ENCODE assay signal across 12 cellular contexts in genomic region chr9:77997611-77998349, GRCh38. TPM values are rescaled to one million over a fixed set of nuclear protein-coding genes. Genes with fewer than 3 reads are reported as not detected.
DNase-seq lines count a peak whose midpoint lies in the region; ATAC-seq and TF ChIP-seq lines count a peak whose summit lies in the region.
"Had no signal": no experiment of that assay in that cellular context is flagged by ENCODE, and none has a peak within 500 bp of the region (broad histone marks: within the 10 kb centered on the region; RNA-seq: fewer than 3 reads in every experiment).

No MANE protein-coding gene starts in this region.

- peak overlapping the region; percentile 90; the same call in 1 of the 2 replicates for H3K27ac Mint-ChIP-seq in WTC11

- H3K4me1 ChIP-seq in spleen (peaks cover 6 to 67% (median 32%) of the 10 kb centered on the region in 6 donors), mesendoderm (ENCODE audit: control insufficient read depth, low read depth, low read length) (no peaks in the 10 kb centered on the region)

- H3K9me3 ChIP-seq in spleen, result no peaks in the 10 kb centered on the region

- H3K9ac ChIP-seq in mesendoderm (ENCODE audit: low read length), result no peak overlapping the region

- no peaks in the 10 kb centered on the region for H3K36me3 Mint-ChIP-seq in WTC11

- CTCF ChIA-PET in WTC11 (lab: Charles Lee), result interaction anchor here (1.6 to 3.5 kb wide), 2 partner anchors 21 to 38 kb away, joined by 4 to 16 read pairs; no protein-coding TSS in a partner anchor

- H3K4ac ChIP-seq in mesendoderm (ENCODE audit: low read depth, low read length), result no peak overlapping the region

- peak; percentile 58 for ATAC-seq in WTC11

- H2BK5ac ChIP-seq in mesendoderm (ENCODE audit: low read length), result no peak overlapping the region

- no peak overlapping the region for H4K8ac ChIP-seq in mesendoderm (ENCODE audit: low read depth, low read length)

- peaks cover 0 to 20% (median 0%) of the 10 kb centered on the region in 7 donors for H3K27me3 ChIP-seq in spleen (replicated peaks in 1 of 7)
- no peaks in the 10 kb centered on the region for H3K27me3 ChIP-seq in mesendoderm (ENCODE audit: insufficient read depth, low read length, poor library complexity)

- H3K27ac ChIP-seq in spleen (peak overlapping the region in 6 of 8 donors; percentile 5 to 59 (median 22)), mesendoderm (ENCODE audit: low read depth, low read length) (no peak overlapping the region)

- peaks cover 6% of the 10 kb centered on the region for H3K79me1 ChIP-seq in mesendoderm (ENCODE audit: low read length)

- H3K23ac ChIP-seq in mesendoderm (ENCODE audit: low read length), result no peak overlapping the region

- no peak overlapping the region for H3K4me2 ChIP-seq in mesendoderm (ENCODE audit: low read length)

- WGBS in spleen, 5 donors, result 33 to 48% (median 39%) methylated on average over 16 of the region's 16 CpGs
- no CpG with 5 or more reads among the region's 16 CpGs for WGBS in mesendoderm (ENCODE audit: extremely low coverage, insufficient coverage, low lambda C conversion rate)

- TF ChIP-seq CTCF in WTC11 (IDR thresholded peaks at IDR 0.05) (no peak), spleen (IDR thresholded peaks at IDR 0.05 in 8 of 11, conservative IDR thresholded peaks at IDR 0.05 in 3 of 11) (no peak)

- H3K36me3 ChIP-seq in spleen (no peaks in the 10 kb centered on the region), mesendoderm (ENCODE audit: control insufficient read depth, insufficient read depth, low read length) (no peaks in the 10 kb centered on the region)

- peaks cover 14% of the 10 kb centered on the region for H3K79me2 ChIP-seq in mesendoderm (ENCODE audit: control insufficient read depth, insufficient read depth, low read length)

- H3K4me1 Mint-ChIP-seq in WTC11, result peaks cover 24% of the 10 kb centered on the region

- H2BK120ac ChIP-seq in mesendoderm (ENCODE audit: low read depth, low read length), result no peak overlapping the region

- H3K18ac ChIP-seq in mesendoderm (ENCODE audit: low read length), result no peak overlapping the region

- no peak overlapping the region for H3K4me3 Mint-ChIP-seq in WTC11

- H2AK5ac ChIP-seq in mesendoderm (ENCODE audit: low read length), result no peak overlapping the region

- POLR2A ChIA-PET in WTC11 (lab: Charles Lee), result interaction anchor here (0.6 kb wide), 1 partner anchor 283 kb away, joined by 3 read pairs; no protein-coding TSS in a partner anchor

- H2BK15ac ChIP-seq in mesendoderm (replicated peaks; ENCODE audit: low read depth), result no peak overlapping the region

- H3K9me3 Mint-ChIP-seq in WTC11, result no peaks in the 10 kb centered on the region

- intact Hi-C loops in spleen (cut with DNase I; ENCODE audit: low total_unique reads), result no loop called here

- H3K4me3 ChIP-seq in spleen, result peak overlapping the region in 1 of 8 donors; percentile 1
- H3K4me3 ChIP-seq in mesendoderm (ENCODE audit: low read length), result no peak overlapping the region
- H3K4me3 ChIP-seq: coronary artery had no signal

- H4K5ac ChIP-seq in mesendoderm (ENCODE audit: low read length), result no peak overlapping the region

- no peak overlapping the region for H3K56ac ChIP-seq in mesendoderm (ENCODE audit: low read length)

- no peak for TF ChIP-seq POLR2A in spleen (IDR thresholded peaks at IDR 0.05)

- DNase-seq in NCI-H748 (lab: John Stamatoyannopoulos, UW; ENCODE audit: unreplicated experiment) (peak; percentile 7), NCI-H748 treated with DMSO at 0.1 percent for 48 hours (lab: John Stamatoyannopoulos, UW) (no peak), WTC11 (ENCODE audit: low spot score) (no peak), kidney glomerular epithelial cell (lab: John Stamatoyannopoulos, UW) (peak; percentile 16), spleen (peak; percentile 81), pons (ENCODE audit: low spot score) (no peak), SK-N-DZ (ENCODE audit: low spot score) (no peak), mesendoderm (no peak)
- DNase-seq: activated naive CD4-positive, alpha-beta T cell treated with anti-CD3 and anti-CD28 coated beads, Interleukin-2, amount 50 U/mL, for 16 hours; foreskin fibroblast; NCI-H446 treated with DMSO at 0.1 percent for 48 hours had no signal

- H3K27me3 Mint-ChIP-seq in WTC11 (ENCODE audit: low read depth), result no peaks in the 10 kb centered on the region

TF ChIP-seq in WTC11, 78 proteins besides CTCF, POLR2A, EP300 and RAD21 (continues in another document):
- TF ChIP-seq, protein P1, sequence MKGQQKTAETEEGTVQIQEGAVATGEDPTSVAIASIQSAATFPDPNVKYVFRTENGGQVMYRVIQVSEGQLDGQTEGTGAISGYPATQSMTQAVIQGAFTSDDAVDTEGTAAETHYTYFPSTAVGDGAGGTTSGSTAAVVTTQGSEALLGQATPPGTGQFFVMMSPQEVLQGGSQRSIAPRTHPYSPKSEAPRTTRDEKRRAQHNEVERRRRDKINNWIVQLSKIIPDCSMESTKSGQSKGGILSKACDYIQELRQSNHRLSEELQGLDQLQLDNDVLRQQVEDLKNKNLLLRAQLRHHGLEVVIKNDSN (CRISPR knock-in tag; IDR thresholded peaks at IDR 0.05), result no peak
- TF ChIP-seq GRHL2 (CRISPR knock-in tag; IDR thresholded peaks at IDR 0.05; ENCODE audit: insufficient replicate concordance, severe bottlenecking) (no peak), ZNF423 (CRISPR knock-in tag; IDR thresholded peaks at IDR 0.05) (no peak), NFE2L1 (CRISPR knock-in tag; IDR thresholded peaks at IDR 0.05) (no peak), TCF7 (CRISPR knock-in tag; IDR thresholded peaks at IDR 0.05; ENCODE audit: low read depth) (no peak), CREM (CRISPR knock-in tag; IDR thresholded peaks at IDR 0.05) (no peak), ETV6 (CRISPR knock-in tag; IDR thresholded peaks at IDR 0.05) (no peak), RELA (CRISPR knock-in tag; IDR thresholded peaks at IDR 0.05; ENCODE audit: borderline replicate concordance) (no peak), E2F1 (CRISPR knock-in tag; IDR thresholded peaks at IDR 0.05) (no peak), ATF6 (CRISPR knock-in tag; IDR thresholded peaks at IDR 0.05) (no peak), NR1H2 (CRISPR knock-in tag; IDR thresholded peaks at IDR 0.05) (no peak)
- TF ChIP-seq, protein P2, sequence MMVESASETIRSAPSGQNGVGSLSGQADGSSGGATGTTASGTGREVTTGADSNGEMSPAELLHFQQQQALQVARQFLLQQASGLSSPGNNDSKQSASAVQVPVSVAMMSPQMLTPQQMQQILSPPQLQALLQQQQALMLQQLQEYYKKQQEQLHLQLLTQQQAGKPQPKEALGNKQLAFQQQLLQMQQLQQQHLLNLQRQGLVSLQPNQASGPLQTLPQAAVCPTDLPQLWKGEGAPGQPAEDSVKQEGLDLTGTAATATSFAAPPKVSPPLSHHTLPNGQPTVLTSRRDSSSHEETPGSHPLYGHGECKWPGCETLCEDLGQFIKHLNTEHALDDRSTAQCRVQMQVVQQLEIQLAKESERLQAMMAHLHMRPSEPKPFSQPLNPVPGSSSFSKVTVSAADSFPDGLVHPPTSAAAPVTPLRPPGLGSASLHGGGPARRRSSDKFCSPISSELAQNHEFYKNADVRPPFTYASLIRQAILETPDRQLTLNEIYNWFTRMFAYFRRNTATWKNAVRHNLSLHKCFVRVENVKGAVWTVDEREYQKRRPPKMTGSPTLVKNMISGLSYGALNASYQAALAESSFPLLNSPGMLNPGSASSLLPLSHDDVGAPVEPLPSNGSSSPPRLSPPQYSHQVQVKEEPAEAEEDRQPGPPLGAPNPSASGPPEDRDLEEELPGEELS (CRISPR knock-in tag; IDR thresholded peaks at IDR 0.05), result no peak
- TF ChIP-seq, protein P3, sequence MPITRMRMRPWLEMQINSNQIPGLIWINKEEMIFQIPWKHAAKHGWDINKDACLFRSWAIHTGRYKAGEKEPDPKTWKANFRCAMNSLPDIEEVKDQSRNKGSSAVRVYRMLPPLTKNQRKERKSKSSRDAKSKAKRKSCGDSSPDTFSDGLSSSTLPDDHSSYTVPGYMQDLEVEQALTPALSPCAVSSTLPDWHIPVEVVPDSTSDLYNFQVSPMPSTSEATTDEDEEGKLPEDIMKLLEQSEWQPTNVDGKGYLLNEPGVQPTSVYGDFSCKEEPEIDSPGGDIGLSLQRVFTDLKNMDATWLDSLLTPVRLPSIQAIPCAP (CRISPR knock-in tag; IDR thresholded peaks at IDR 0.05), result no peak

RNA-seq across cellular contexts. Expression of gene GNAQ, which starts 33.8 kb away (rescaled TPM):
- 48.6 to 55.5 TPM (median 50.4 TPM) in 3 replicates for total RNA-seq in WTC11 (2021)
- total RNA-seq in spleen, result 10 to 100 TPM; 21.0 to 52.3 (median 35.6) TPM
- 1 to 10 TPM; 4.4 to 5.6 (median 5.6) TPM for polyA plus RNA-seq in spleen
- polyA plus RNA-seq in SK-N-DZ (2014; cell fraction: cytosol; rRNA removed), result 24.8 and 25.8 TPM in 2 replicates
- polyA plus RNA-seq in SK-N-DZ (2014; cell fraction: nucleus; rRNA removed), result 11.6 and 14.4 TPM in 2 replicates
- 35.6 TPM for polyA plus RNA-seq in mesendoderm (2013, experiment 1 of 2)
- 36.2 TPM for polyA plus RNA-seq in mesendoderm (2013, experiment 2 of 2)

Comparison
In these comparisons a context has a peak if more than half of its experiments do, and no peak if none do; other contexts are left out.
1. DNase-seq: peak in NCI-H748 (single experiment), kidney glomerular epithelial cell (single experiment) and spleen (single experiment); none in NCI-H748 treated with DMSO at 0.1 percent for 48 hours (single experiment), WTC11 (single experiment), pons (single experiment), SK-N-DZ (single experiment) and mesendoderm (single experiment).